9 cellular contexts compared by ENCODE assay signal in genomic region chr11:34427171-34427805, GRCh38. TPM values are rescaled to one million over a fixed set of nuclear protein-coding genes. Genes with fewer than 3 reads are reported as not detected.
DNase-seq lines count a peak whose midpoint lies in the region; ATAC-seq and TF ChIP-seq lines count a peak whose summit lies in the region.
"Had no signal": no experiment of that assay in that cellular context is flagged by ENCODE, and none has a peak within 500 bp of the region (broad histone marks: within the 10 kb centered on the region; RNA-seq: fewer than 3 reads in every experiment).

No MANE protein-coding gene starts in this region.

- H2AFZ ChIP-seq in trophoblast cell (ENCODE audit: insufficient read depth, low read length, poor library complexity): no peak overlapping the region

- H3K4me2 ChIP-seq in trophoblast cell (ENCODE audit: low read length): no peak overlapping the region

- H4K91ac ChIP-seq in trophoblast cell (ENCODE audit: low read depth, low read length): no peak overlapping the region

- H3K9me3 ChIP-seq in trophoblast cell (ENCODE audit: insufficient read depth, low read depth, low read length): peaks cover 5% of the 10 kb centered on the region

- no peak overlapping the region for H3K18ac ChIP-seq in trophoblast cell (ENCODE audit: low read length)

- H3K4ac ChIP-seq in trophoblast cell (ENCODE audit: low read depth, low read length): no peak overlapping the region

- H3K36me3 Mint-ChIP-seq in stimulated activated memory B cell treated with anti-CD40 and anti-IgM and Interleukin-4, amounts not matched to agents 10 μg/mL and 1 μg/mL and 100 μg/mL, for 72 hours: no peaks in the 10 kb centered on the region

- no peaks in the 10 kb centered on the region for H3K4me1 ChIP-seq in trophoblast cell (ENCODE audit: control insufficient read depth in 1 of 2, insufficient read depth in 2 of 2, low read length in 2 of 2)

- no peak overlapping the region for H3K9ac ChIP-seq in trophoblast cell (ENCODE audit: low read length)

- H3K23ac ChIP-seq in trophoblast cell (ENCODE audit: low read length): no peak overlapping the region

- ATAC-seq in GM19452 (IDR thresholded peaks at IDR 0.05; ENCODE audit: unreplicated experiment): no peak
- no peak for ATAC-seq in stimulated activated memory B cell treated with anti-CD40 and anti-IgM and Interleukin-4, amounts not matched to agents 10 μg/mL and 1 μg/mL and 100 μg/mL, for 72 hours
- no peak for ATAC-seq in GM21786 (IDR thresholded peaks at IDR 0.05; ENCODE audit: unreplicated experiment)

- no peak overlapping the region for H3K4me3 ChIP-seq in trophoblast cell (ENCODE audit: low read depth, low read length)

- no peaks in the 10 kb centered on the region for H3K79me1 ChIP-seq in trophoblast cell (ENCODE audit: low read length)

- no peaks in the 10 kb centered on the region for H3K36me3 ChIP-seq in trophoblast cell (ENCODE audit: control insufficient read depth in 1 of 2, insufficient read depth in 2 of 2, low read length in 2 of 2)

- DNase-seq in GM04503 (ENCODE audit: low read depth) (peak; percentile 79), OCI-M1 (lab: John Stamatoyannopoulos, UW) (peak; percentile 53), erythroblast (lab: John Stamatoyannopoulos, UW) (peak; percentile 86 to 88), trophoblast cell (peak; percentile 19 to 77), NCI-H69 (lab: John Stamatoyannopoulos, UW) (no peak)
- DNase-seq: NCI-H2029 had no signal

- WGBS in trophoblast cell (ENCODE audit: extremely low coverage, insufficient coverage, insufficient read length): no CpG with 5 or more reads among the region's 4 CpGs

- no peak overlapping the region for H2BK120ac ChIP-seq in trophoblast cell (ENCODE audit: insufficient read depth, low read length, poor library complexity)

- H2BK5ac ChIP-seq in trophoblast cell (ENCODE audit: low read depth, low read length, poor library complexity): no peak overlapping the region

- no peaks in the 10 kb centered on the region for H3K79me2 ChIP-seq in trophoblast cell (ENCODE audit: control insufficient read depth, insufficient read depth, low read length, poor library complexity)

- no peak overlapping the region for H3K4me3 Mint-ChIP-seq in stimulated activated memory B cell treated with anti-CD40 and anti-IgM and Interleukin-4, amounts not matched to agents 10 μg/mL and 1 μg/mL and 100 μg/mL, for 72 hours

- H3K14ac ChIP-seq in trophoblast cell (ENCODE audit: low read length): no peak overlapping the region

- peaks cover 33% of the 10 kb centered on the region for H3K27me3 Mint-ChIP-seq in stimulated activated memory B cell treated with anti-CD40 and anti-IgM and Interleukin-4, amounts not matched to agents 10 μg/mL and 1 μg/mL and 100 μg/mL, for 72 hours

- H2BK12ac ChIP-seq in trophoblast cell (ENCODE audit: low read length): no peak overlapping the region

- H3K27ac ChIP-seq in trophoblast cell (ENCODE audit: low read depth, low read length): no peak overlapping the region

- H4K12ac ChIP-seq in trophoblast cell (ENCODE audit: low read depth, low read length): no peak overlapping the region

- no peaks in the 10 kb centered on the region for H3K27me3 ChIP-seq in trophoblast cell (ENCODE audit: insufficient read depth, low read length)

- no peak overlapping the region for H4K8ac ChIP-seq in trophoblast cell (ENCODE audit: low read depth, low read length)

- no peak for TF ChIP-seq POLR2A in erythroblast (IDR thresholded peaks at IDR 0.05; ENCODE audit: low read length)

- H2AK5ac ChIP-seq in trophoblast cell (ENCODE audit: low read length): no peak overlapping the region

- no peak overlapping the region for H3K27ac Mint-ChIP-seq in stimulated activated memory B cell treated with anti-CD40 and anti-IgM and Interleukin-4, amounts not matched to agents 10 μg/mL and 1 μg/mL and 100 μg/mL, for 72 hours

- H3K4me1 Mint-ChIP-seq in stimulated activated memory B cell treated with anti-CD40 and anti-IgM and Interleukin-4, amounts not matched to agents 10 μg/mL and 1 μg/mL and 100 μg/mL, for 72 hours: peaks cover 2% of the 10 kb centered on the region

- no peaks in the 10 kb centered on the region for H3K9me3 Mint-ChIP-seq in stimulated activated memory B cell treated with anti-CD40 and anti-IgM and Interleukin-4, amounts not matched to agents 10 μg/mL and 1 μg/mL and 100 μg/mL, for 72 hours

RNA-seq across cellular contexts. Expression of gene CAT, which starts 11.4 kb away (rescaled TPM):
- 2.6 TPM in 2 replicates for polyA plus RNA-seq in trophoblast cell (2013)
